Comparison of ENCODE assay signal across 1 cellular context in the genomic region with DNA sequence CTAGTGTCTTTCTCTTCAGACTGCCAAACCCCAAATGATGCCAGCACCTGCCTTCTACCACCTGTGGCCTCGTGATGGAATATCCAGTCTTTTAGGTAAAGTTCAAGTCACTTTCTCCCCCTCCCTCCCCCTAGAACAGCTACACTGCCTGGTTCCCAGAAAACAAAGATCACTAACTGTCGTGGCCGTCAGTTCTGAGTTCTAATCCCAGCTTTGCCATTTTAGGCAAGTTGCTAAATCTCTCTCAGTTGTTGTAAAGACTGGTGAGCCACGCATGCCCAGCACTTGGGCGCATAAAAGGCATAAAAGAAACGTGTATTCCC.
A peak's percentile ranks its signal among the peaks of the same experiment; 100 is the strongest.
TF ChIP-seq lines count a peak whose summit lies in the region.

No MANE protein-coding gene starts in this region.

TF ChIP-seq in IMR-90, 13 proteins besides CTCF, POLR2A, EP300 and RAD21:
- TF ChIP-seq NFE2L2 (IDR thresholded peaks at IDR 0.05; ENCODE audit: low read depth, low read length), result no peak
- no peak for TF ChIP-seq CEBPB (IDR thresholded peaks at IDR 0.05; ENCODE audit: low read depth, low read length)
- TF ChIP-seq RCOR1 (IDR thresholded peaks at IDR 0.05; ENCODE audit: insufficient replicate concordance, low read length), result peak; percentile 31
- TF ChIP-seq SMC3 (IDR thresholded peaks at IDR 0.05; ENCODE audit: low read depth, low read length), result no peak
- TF ChIP-seq MAFK (IDR thresholded peaks at IDR 0.05; ENCODE audit: low read depth, low read length), result no peak
